ENCODE assay signal across 1 cellular context in genomic region chr6:2514965-2515543, GRCh38.
TF ChIP-seq lines count a peak whose summit lies in the region.

No MANE protein-coding gene starts in this region.

TF ChIP-seq in HepG2, 621 proteins besides CTCF, POLR2A, EP300 and RAD21 (continued from another document and continues in another):
- TF ChIP-seq ATF2 (CRISPR knock-in tag; IDR thresholded peaks at IDR 0.05) = peak; percentile 87; the same call in 1 of the 2 replicates
- TF ChIP-seq ARNTL (CRISPR knock-in tag; IDR thresholded peaks at IDR 0.05) = peak; percentile 78; the same call in 1 of the 2 replicates
- peak; percentile 80 for TF ChIP-seq ZEB1 (IDR thresholded peaks at IDR 0.05; ENCODE audit: insufficient replicate concordance, low read depth)
- TF ChIP-seq ZNF367 (CRISPR knock-in tag; IDR thresholded peaks at IDR 0.05; ENCODE audit: borderline replicate concordance) = no peak
- TF ChIP-seq ZNF674 (CRISPR knock-in tag; IDR thresholded peaks at IDR 0.05; ENCODE audit: low read depth) = no peak
- TF ChIP-seq HBP1 (CRISPR knock-in tag; IDR thresholded peaks at IDR 0.05; ENCODE audit: low read depth) = peak; percentile 85; the same call in 1 of the 2 replicates
- no peak for TF ChIP-seq RFX3 (CRISPR knock-in tag; IDR thresholded peaks at IDR 0.05)
- 0 out of 2 replicates have a peak, but pooled peaks have one; percentile 16 for TF ChIP-seq ZNF770 (CRISPR knock-in tag; IDR thresholded peaks at IDR 0.05)
- TF ChIP-seq ZNF570 (CRISPR knock-in tag; IDR thresholded peaks at IDR 0.05; ENCODE audit: borderline replicate concordance) = no peak
- TF ChIP-seq ATF3 (CRISPR knock-in tag; IDR thresholded peaks at IDR 0.05) = 0 out of 2 replicates have a peak, but pooled peaks have one; percentile 62
- TF ChIP-seq ZNF296 (CRISPR knock-in tag; conservative IDR thresholded peaks at IDR 0.05) = no peak
- no peak for TF ChIP-seq NCOA5 (CRISPR knock-in tag; IDR thresholded peaks at IDR 0.05)
- TF ChIP-seq ZNF280B (CRISPR knock-in tag; IDR thresholded peaks at IDR 0.05; ENCODE audit: borderline replicate concordance) = no peak
- peak; percentile 79; the same call in 1 of the 2 replicates for TF ChIP-seq TP53 (CRISPR knock-in tag; conservative IDR thresholded peaks at IDR 0.05)
- TF ChIP-seq ZFP41 (CRISPR knock-in tag; IDR thresholded peaks at IDR 0.05; ENCODE audit: borderline replicate concordance) = no peak
- no peak for TF ChIP-seq ZNF546 (CRISPR knock-in tag; conservative IDR thresholded peaks at IDR 0.05)
- TF ChIP-seq STAT6 (CRISPR knock-in tag; IDR thresholded peaks at IDR 0.05; ENCODE audit: borderline replicate concordance) = no peak
- peak; percentile 79; the same call in 1 of the 2 replicates for TF ChIP-seq RERE (CRISPR knock-in tag; IDR thresholded peaks at IDR 0.05; ENCODE audit: low read depth)
- peak; percentile 94; the same call in 1 of the 2 replicates for TF ChIP-seq ZNF292 (CRISPR knock-in tag; IDR thresholded peaks at IDR 0.05; ENCODE audit: borderline replicate concordance, low read depth)
- TF ChIP-seq YEATS2 (CRISPR knock-in tag; IDR thresholded peaks at IDR 0.05; ENCODE audit: borderline replicate concordance) = peak; percentile 45; the same call in 1 of the 2 replicates
- TF ChIP-seq ZSCAN31 (CRISPR knock-in tag; IDR thresholded peaks at IDR 0.05; ENCODE audit: low read depth) = peak; percentile 67; the same call in 1 of the 2 replicates
- TF ChIP-seq ZNF337 (CRISPR knock-in tag; IDR thresholded peaks at IDR 0.05; ENCODE audit: borderline replicate concordance, low read depth) = no peak
- no peak for TF ChIP-seq CREB3 (CRISPR knock-in tag; IDR thresholded peaks at IDR 0.05)
- TF ChIP-seq PAX8 (CRISPR knock-in tag; IDR thresholded peaks at IDR 0.05; ENCODE audit: borderline replicate concordance) = no peak
- peak; percentile 80; the same call in 1 of the 2 replicates for TF ChIP-seq HOXA5 (CRISPR knock-in tag; IDR thresholded peaks at IDR 0.05)
- TF ChIP-seq CREB1 (IDR thresholded peaks at IDR 0.05) = 0 out of 2 replicates have a peak, but pooled peaks have one; percentile 33
- peak; percentile 87 for TF ChIP-seq CREB1 (CRISPR knock-in tag; IDR thresholded peaks at IDR 0.05)
- TF ChIP-seq TCF7L2 (IDR thresholded peaks at IDR 0.05; ENCODE audit: low read depth, low read length) = peak; percentile 97
- peak; percentile 42 for TF ChIP-seq U2AF1 (optimal IDR thresholded peaks at IDR 0.05; ENCODE audit: low read depth, low read length)
- TF ChIP-seq ZNF670 (CRISPR knock-in tag; IDR thresholded peaks at IDR 0.05; ENCODE audit: borderline replicate concordance) = peak; percentile 74; the same call in 1 of the 2 replicates
- no peak for TF ChIP-seq SPEN (CRISPR knock-in tag; IDR thresholded peaks at IDR 0.05; ENCODE audit: low read depth)
- peak; percentile 80 for TF ChIP-seq KDM2A (CRISPR knock-in tag; IDR thresholded peaks at IDR 0.05; ENCODE audit: borderline replicate concordance, low read depth)
- TF ChIP-seq CREBL2 (CRISPR knock-in tag; IDR thresholded peaks at IDR 0.05; ENCODE audit: borderline replicate concordance) = no peak
- TF ChIP-seq JARID2 (CRISPR knock-in tag; IDR thresholded peaks at IDR 0.05; ENCODE audit: insufficient replicate concordance) = peak; percentile 74
- TF ChIP-seq SMYD3 (CRISPR knock-in tag; IDR thresholded peaks at IDR 0.05) = 0 out of 2 replicates have a peak, but pooled peaks have one; percentile 34
- TF ChIP-seq MEIS2 (CRISPR knock-in tag; IDR thresholded peaks at IDR 0.05) = peak; percentile 94
- TF ChIP-seq ARID5B (CRISPR knock-in tag; IDR thresholded peaks at IDR 0.05) = peak; percentile 100
- TF ChIP-seq CENPT (CRISPR knock-in tag; IDR thresholded peaks at IDR 0.05; ENCODE audit: low read depth) = no peak
- no peak for TF ChIP-seq ZKSCAN5 (CRISPR knock-in tag; IDR thresholded peaks at IDR 0.05)
